In genomic region chr19:49442793-49443365, GRCh38 we compare ENCODE assay signal across 8 cellular contexts. TPM values are rescaled to one million over a fixed set of nuclear protein-coding genes. Genes with fewer than 3 reads are reported as not detected.
DNase-seq lines count a peak whose midpoint lies in the region; ATAC-seq and TF ChIP-seq lines count a peak whose summit lies in the region.

No MANE protein-coding gene starts in this region.

- H3K27ac Mint-ChIP-seq in CD4-positive, CD25-positive, alpha-beta regulatory T cell = no peak overlapping the region
- peak overlapping the region; percentile 87 for H3K27ac Mint-ChIP-seq in progenitor cell of endocrine pancreas

- peak overlapping the region; percentile 41 for H3K4me3 ChIP-seq in CD4-positive, CD25-positive, alpha-beta regulatory T cell (ENCODE audit: low read depth, low read length)
- H3K4me3 ChIP-seq in HUES64 (ENCODE audit: low read length) = peak overlapping the region; percentile 81
- peak overlapping the region; percentile 41 for H3K4me3 ChIP-seq in RWPE2 (ENCODE audit: severe bottlenecking)
- H3K4me3 ChIP-seq in adrenal gland = peak overlapping the region in 3 of 4 donors; percentile 15 to 65 (median 46)

- TF ChIP-seq CTCF in RWPE2 (IDR thresholded peaks at IDR 0.05; ENCODE audit: poor library complexity, severe bottlenecking) (no peak), adrenal gland (IDR thresholded peaks at IDR 0.05) (no peak), progenitor cell of endocrine pancreas (IDR thresholded peaks at IDR 0.05; ENCODE audit: unreplicated experiment) (no peak)

- peak overlapping the region; percentile 82 to 96 (median 86) for H3K4me3 Mint-ChIP-seq in CD4-positive, CD25-positive, alpha-beta regulatory T cell
- H3K4me3 Mint-ChIP-seq in progenitor cell of endocrine pancreas (ENCODE audit: low read depth) = peak overlapping the region; percentile 75

- no peaks in the 10 kb centered on the region for H3K9me3 ChIP-seq in CD4-positive, CD25-positive, alpha-beta regulatory T cell (ENCODE audit: control insufficient read depth in 2 of 2, low read length in 2 of 2)
- no peaks in the 10 kb centered on the region for H3K9me3 ChIP-seq in HUES64 (ENCODE audit: insufficient read depth, low read depth, low read length)
- no peaks in the 10 kb centered on the region for H3K9me3 ChIP-seq in RWPE2 (ENCODE audit: severe bottlenecking)
- H3K9me3 ChIP-seq in adrenal gland (replicated peaks in 1 of 3) = no peaks in the 10 kb centered on the region

- peak in 2 of 3 donors; percentile 49 to 51 for DNase-seq in CD4-positive, CD25-positive, alpha-beta regulatory T cell
- DNase-seq in RWPE2 (ENCODE audit: low spot score) (peak; percentile 98), adrenal gland (peak; percentile 86 to 97 (median 93)), left cardiac atrium (peak; percentile 97), progenitor cell of endocrine pancreas (ENCODE audit: low spot score, unreplicated experiment) (peak; percentile 71), globus pallidus (ENCODE audit: low spot score) (no peak)

- peaks cover 0 to 5% (median 0%) of the 10 kb centered on the region in 7 donors for H3K9me3 Mint-ChIP-seq in CD4-positive, CD25-positive, alpha-beta regulatory T cell
- no peaks in the 10 kb centered on the region for H3K9me3 Mint-ChIP-seq in progenitor cell of endocrine pancreas (ENCODE audit: low read depth)

- peaks cover 4% of the 10 kb centered on the region for H3K36me3 Mint-ChIP-seq in CD4-positive, CD25-positive, alpha-beta regulatory T cell
- peaks cover 2% of the 10 kb centered on the region for H3K36me3 Mint-ChIP-seq in progenitor cell of endocrine pancreas (ENCODE audit: insufficient read depth)

- H3K4me1 Mint-ChIP-seq in CD4-positive, CD25-positive, alpha-beta regulatory T cell = peaks cover 0 to 53% (median 23%) of the 10 kb centered on the region in 4 donors
- peaks cover 4% of the 10 kb centered on the region for H3K4me1 Mint-ChIP-seq in progenitor cell of endocrine pancreas (ENCODE audit: low read depth)

- H3K27ac ChIP-seq in CD4-positive, CD25-positive, alpha-beta regulatory T cell (ENCODE audit: insufficient read depth, low read length, poor library complexity, severe bottlenecking) = no peak overlapping the region
- H3K27ac ChIP-seq in HUES64 (ENCODE audit: low read depth, low read length) (peak overlapping the region; percentile 89), RWPE2 (ENCODE audit: poor library complexity, severe bottlenecking) (peak overlapping the region; percentile 41), adrenal gland (peak overlapping the region in 4 of 5 donors; percentile 5 to 90 (median 48))

- intact Hi-C loops in adrenal gland (cut with DNase I) (loop anchor here in 1 of 2 donors (5.0 kb wide), 1 partner anchor 216 kb away; no protein-coding TSS in a partner anchor), left cardiac atrium (cut with DNase I) (loop anchor here (1.0 to 10.0 kb wide), 3 partner anchors 51 to 218 kb away; no protein-coding TSS in a partner anchor)

- peaks cover 32% of the 10 kb centered on the region for H3K4me1 ChIP-seq in CD4-positive, CD25-positive, alpha-beta regulatory T cell (ENCODE audit: control insufficient read depth, insufficient read depth, low read length, poor library complexity, severe bottlenecking)
- H3K4me1 ChIP-seq in HUES64 (ENCODE audit: insufficient read depth, low read length) (no peaks in the 10 kb centered on the region), RWPE2 (ENCODE audit: insufficient read depth, poor library complexity, severe bottlenecking) (no peaks in the 10 kb centered on the region), adrenal gland (replicated peaks in 1 of 2) (no peaks in the 10 kb centered on the region)

- H3K36me3 ChIP-seq in CD4-positive, CD25-positive, alpha-beta regulatory T cell (ENCODE audit: control insufficient read depth, insufficient read depth, low read length) = peaks cover 16% of the 10 kb centered on the region
- H3K36me3 ChIP-seq in HUES64 (ENCODE audit: insufficient read depth, low read length) = peaks cover 11% of the 10 kb centered on the region
- H3K36me3 ChIP-seq in RWPE2 (ENCODE audit: low read depth) = peaks cover 8% of the 10 kb centered on the region
- H3K36me3 ChIP-seq in adrenal gland (replicated peaks in 1 of 2) = peaks cover 0 to 10% of the 10 kb centered on the region in 2 donors

- peaks cover 31% of the 10 kb centered on the region for H3K27me3 ChIP-seq in CD4-positive, CD25-positive, alpha-beta regulatory T cell (ENCODE audit: control insufficient read depth, insufficient read depth, low read length)
- H3K27me3 ChIP-seq in HUES64 (ENCODE audit: insufficient read depth, low read length) = peaks cover 46% of the 10 kb centered on the region
- peaks cover 45% of the 10 kb centered on the region for H3K27me3 ChIP-seq in RWPE2 (ENCODE audit: insufficient read depth, poor library complexity, severe bottlenecking)
- H3K27me3 ChIP-seq in adrenal gland = peaks cover 13% of the 10 kb centered on the region

- peak; percentile 5 for ATAC-seq in CD4-positive, CD25-positive, alpha-beta regulatory T cell (ENCODE audit: low read depth in 2 of 2)
- ATAC-seq in GM19395 (IDR thresholded peaks at IDR 0.05; ENCODE audit: unreplicated experiment) (peak; percentile 13), RWPE2 (ENCODE audit: low read depth) (peak; percentile 78), left cardiac atrium (peak; percentile 85 to 89)

- H3K27me3 Mint-ChIP-seq in CD4-positive, CD25-positive, alpha-beta regulatory T cell = peaks cover 57% of the 10 kb centered on the region
- H3K27me3 Mint-ChIP-seq in progenitor cell of endocrine pancreas = peaks cover 45% of the 10 kb centered on the region

- under 1% methylated on average over 41 of the region's 41 CpGs for WGBS in HUES64
- WGBS in adrenal gland, 4 donors = 0 to 1% (median 0%) methylated on average over 14 to 41 of the region's 41 CpGs

- TF ChIP-seq POLR2A in adrenal gland (IDR thresholded peaks at IDR 0.05) = peak in 1 of 2 donors; percentile 14

- H3K9ac ChIP-seq in HUES64 (ENCODE audit: low read depth, low read length) = peak overlapping the region; percentile 67

RNA-seq across cellular contexts. Expression of gene SLC17A7, which starts 1.6 kb away (rescaled TPM):
- not detected for total RNA-seq in CD4-positive, CD25-positive, alpha-beta regulatory T cell
- not detected for polyA plus RNA-seq in CD4-positive, CD25-positive, alpha-beta regulatory T cell
- 0.85 TPM for polyA plus RNA-seq in HUES64 (2013, experiment 1 of 2)
- 1.3 TPM for polyA plus RNA-seq in HUES64 (2013, experiment 2 of 2)
- 1 to 10 TPM in 5 of 8 donors, under 1 TPM in 3; 0.43 to 9.6 (median 1.6) TPM for total RNA-seq in adrenal gland
- polyA plus RNA-seq in adrenal gland = 1 to 10 TPM in 2 of 3 donors, under 1 TPM in 1; 0.18 to 1.9 (median 1.0) TPM
- 1 to 10 TPM; 1.7 to 2.5 TPM for total RNA-seq in left cardiac atrium
- 0.29 TPM in 2 replicates for total RNA-seq in progenitor cell of endocrine pancreas

RNA-seq across cellular contexts. Expression of gene PIH1D1, which starts 8.7 kb away (rescaled TPM):
- total RNA-seq in CD4-positive, CD25-positive, alpha-beta regulatory T cell = 150 TPM
- polyA plus RNA-seq in CD4-positive, CD25-positive, alpha-beta regulatory T cell = 100 to 1,000 TPM; 109 to 144 (median 118) TPM
- 103 TPM for polyA plus RNA-seq in HUES64 (2013, experiment 1 of 2)
- 110 TPM for polyA plus RNA-seq in HUES64 (2013, experiment 2 of 2)
- total RNA-seq in adrenal gland = 100 to 1,000 TPM in 3 of 8 donors, 10 to 100 TPM in 5; 63.1 to 131 (median 83.6) TPM
- 100 to 1,000 TPM in 1 of 3 donors, 10 to 100 TPM in 2; 26.6 to 103 (median 72.3) TPM for polyA plus RNA-seq in adrenal gland
- total RNA-seq in left cardiac atrium = 10 to 100 TPM; 32.2 to 42.5 TPM
- total RNA-seq in progenitor cell of endocrine pancreas = 125 TPM in 2 replicates

RNA-seq across cellular contexts. Expression of gene ALDH16A1, which starts 10.1 kb away (rescaled TPM):
- total RNA-seq in CD4-positive, CD25-positive, alpha-beta regulatory T cell = 41.0 TPM
- 10 to 100 TPM; 32.7 to 47.1 (median 42.3) TPM for polyA plus RNA-seq in CD4-positive, CD25-positive, alpha-beta regulatory T cell
- polyA plus RNA-seq in HUES64 (2013, experiment 1 of 2) = 43.5 TPM
- polyA plus RNA-seq in HUES64 (2013, experiment 2 of 2) = 25.8 TPM
- total RNA-seq in adrenal gland (10 to 100 TPM; 23.8 to 47.8 (median 29.7) TPM), left cardiac atrium (10 to 100 TPM; 16.8 to 17.5 TPM), progenitor cell of endocrine pancreas (44.2 and 46.0 TPM in 2 replicates)
- polyA plus RNA-seq in adrenal gland = 10 to 100 TPM in 2 of 3 donors, 1 to 10 TPM in 1; 3.6 to 95.5 (median 86.7) TPM

RNA-seq across cellular contexts. Expression of gene GFY, which starts 17.7 kb away (rescaled TPM):
- not detected for total RNA-seq in CD4-positive, CD25-positive, alpha-beta regulatory T cell
- not detected for polyA plus RNA-seq in CD4-positive, CD25-positive, alpha-beta regulatory T cell
- polyA plus RNA-seq in HUES64 (2013, experiment 1 of 2) = 0.35 TPM
- 1.3 TPM for polyA plus RNA-seq in HUES64 (2013, experiment 2 of 2)
- total RNA-seq in adrenal gland = not detected
- polyA plus RNA-seq in adrenal gland = not detected
- total RNA-seq in left cardiac atrium = not detected
- not detected in 2 replicates for total RNA-seq in progenitor cell of endocrine pancreas

RNA-seq across cellular contexts. Expression of gene PTH2, which starts 19.6 kb away (rescaled TPM):
- total RNA-seq in CD4-positive, CD25-positive, alpha-beta regulatory T cell = not detected
- not detected for polyA plus RNA-seq in CD4-positive, CD25-positive, alpha-beta regulatory T cell
- polyA plus RNA-seq in HUES64 (2013, experiment 1 of 2) = not detected
- not detected for polyA plus RNA-seq in HUES64 (2013, experiment 2 of 2)
- total RNA-seq in adrenal gland = not detected
- not detected for polyA plus RNA-seq in adrenal gland
- not detected for total RNA-seq in left cardiac atrium
- total RNA-seq in progenitor cell of endocrine pancreas = not detected in 2 replicates

Comparison
In these comparisons a context has a peak if more than half of its experiments do, and no peak if none do; other contexts are left out.
1. ATAC-seq: peak in every context shown above with its lines; median percentile 87 in left cardiac atrium; 78 in RWPE2; 13 in GM19395; 5 in CD4-positive, CD25-positive, alpha-beta regulatory T cell.